Comparison of ENCODE assay signal across 17 cellular contexts in genomic region chr16:12426122-12426521, GRCh38.
DNase-seq lines count a peak whose midpoint lies in the region; ATAC-seq and TF ChIP-seq lines count a peak whose summit lies in the region.
"Had no signal": no experiment of that assay in that cellular context is flagged by ENCODE, and none has a peak within 500 bp of the region (broad histone marks: within the 10 kb centered on the region; RNA-seq: fewer than 3 reads in every experiment).

No MANE protein-coding gene starts in this region.

- H4K20me1 ChIP-seq in BLaER1 = no peaks in the 10 kb centered on the region

- POLR2A ChIA-PET in WTC11 (lab: Charles Lee) = no interaction called here

- 62% methylated on average over 3 of the region's 4 CpGs for WGBS in mesenchymal stem cell

- CTCF ChIA-PET in WTC11 (lab: Charles Lee) = no interaction called here

- no peaks in the 10 kb centered on the region for H3K36me3 Mint-ChIP-seq in WTC11
- peaks cover 0 to 8% of the 10 kb centered on the region in 2 donors for H3K36me3 Mint-ChIP-seq in activated naive CD4-positive, alpha-beta T cell treated with anti-CD3 and anti-CD28 coated beads, Interleukin-2, amount 50 U/mL, for 72 hours

- H3K4me2 ChIP-seq in BLaER1 = no peak overlapping the region
- H3K4me2 ChIP-seq in mesenchymal stem cell (ENCODE audit: low read length, poor library complexity, severe bottlenecking) = no peak overlapping the region
- H3K4me2 ChIP-seq: KMS-11 had no signal

- H3K79me1 ChIP-seq in mesenchymal stem cell (replicated peaks; ENCODE audit: low read length, poor library complexity, severe bottlenecking) = no peaks in the 10 kb centered on the region

- H3K18ac ChIP-seq in mesenchymal stem cell (ENCODE audit: low read depth in 1 of 2, low read length in 2 of 2) = no peak overlapping the region

- H4K8ac ChIP-seq in mesenchymal stem cell (ENCODE audit: low read length) = peak overlapping the region; percentile 32

- H3K9me3 Mint-ChIP-seq in WTC11 = peaks cover 6% of the 10 kb centered on the region
- H3K9me3 Mint-ChIP-seq in activated naive CD4-positive, alpha-beta T cell treated with anti-CD3 and anti-CD28 coated beads, Interleukin-2, amount 50 U/mL, for 72 hours = peaks cover 6% of the 10 kb centered on the region in 2 donors
- H3K9me3 Mint-ChIP-seq: activated CD4-positive, alpha-beta T cell treated with anti-CD3 and anti-CD28 coated beads, Interleukin-2, amount 10 ng/mL, durations not matched to agents 24 days and 14 days had no signal

- no peak overlapping the region for H2BK5ac ChIP-seq in mesenchymal stem cell (ENCODE audit: low read depth, low read length, poor library complexity, severe bottlenecking)

- no peaks in the 10 kb centered on the region for H3K4me1 Mint-ChIP-seq in WTC11

- in situ Hi-C loops in gastrocnemius medialis (cut with MboI; ENCODE audit: low sequenced_read_pairs in 4 of 4) = loop anchor here in 1 of 4 donors (25.0 kb wide), 1 partner anchor 314 kb away; no protein-coding TSS in a partner anchor

- H3K4me3 Mint-ChIP-seq in WTC11 = no peak overlapping the region
- H3K4me3 Mint-ChIP-seq: activated CD4-positive, alpha-beta T cell treated with anti-CD3 and anti-CD28 coated beads, Interleukin-2, amount 10 ng/mL, durations not matched to agents 24 days and 14 days had no signal

- H3K9ac ChIP-seq in BLaER1 (no peak overlapping the region), mesenchymal stem cell (ENCODE audit: low read length) (no peak overlapping the region)
- H3K9ac ChIP-seq: BLaER1 treated with 17β-estradiol and CSF1 and Interleukin-3, amounts not matched to agents 10 nM and 100 nM; KMS-11 had no signal

- H3K27ac Mint-ChIP-seq in WTC11 = peak overlapping the region; percentile 66; the same call in 1 of the 2 replicates
- no peak overlapping the region for H3K27ac Mint-ChIP-seq in activated naive CD4-positive, alpha-beta T cell treated with anti-CD3 and anti-CD28 coated beads, Interleukin-2, amount 50 U/mL, for 72 hours
- H3K27ac Mint-ChIP-seq: activated CD4-positive, alpha-beta T cell treated with anti-CD3 and anti-CD28 coated beads, Interleukin-2, amount 10 ng/mL, durations not matched to agents 24 days and 14 days had no signal

- no peak overlapping the region for H2BK15ac ChIP-seq in mesenchymal stem cell (ENCODE audit: low read depth, poor library complexity, severe bottlenecking)

- H3K4me3 ChIP-seq in BLaER1 (no peak overlapping the region), mesenchymal stem cell (ENCODE audit: insufficient read depth in 1 of 2, low read depth in 1 of 2, low read length in 2 of 2) (no peak overlapping the region), ascending aorta (no peak overlapping the region), gastrocnemius medialis (no peak overlapping the region)
- H3K4me3 ChIP-seq: BLaER1 treated with 17β-estradiol and CSF1 and Interleukin-3, amounts not matched to agents 10 nM and 100 nM; gastroesophageal sphincter; lung; right atrium auricular region; tibial artery had no signal

- H3K36me3 ChIP-seq in BLaER1 = peaks cover 14% of the 10 kb centered on the region
- H3K36me3 ChIP-seq in mesenchymal stem cell (ENCODE audit: control insufficient read depth in 1 of 2, insufficient read depth in 2 of 2, low read depth in 1 of 2, low read length in 2 of 2) = peaks cover 0 to 20% of the 10 kb centered on the region in 2 experiments
- H3K36me3 ChIP-seq in ascending aorta = peaks cover 0 to 9% of the 10 kb centered on the region in 2 donors
- H3K36me3 ChIP-seq in gastrocnemius medialis = no peaks in the 10 kb centered on the region
- H3K36me3 ChIP-seq: gastroesophageal sphincter, right atrium auricular region had no signal

- H2BK12ac ChIP-seq in mesenchymal stem cell (ENCODE audit: low read length in 2 of 2) = no peak overlapping the region

- no peak overlapping the region for H4K91ac ChIP-seq in mesenchymal stem cell (ENCODE audit: low read length)

- no peak overlapping the region for H2AK5ac ChIP-seq in mesenchymal stem cell (ENCODE audit: low read length, severe bottlenecking)

- no peak overlapping the region for H3K23ac ChIP-seq in mesenchymal stem cell (ENCODE audit: low read length in 2 of 2)

- H3K4me1 ChIP-seq in BLaER1 (peaks cover 99% of the 10 kb centered on the region), mesenchymal stem cell (ENCODE audit: control insufficient read depth, insufficient read depth, low read depth, low read length) (peaks cover 11% of the 10 kb centered on the region), ascending aorta (no peaks in the 10 kb centered on the region), gastrocnemius medialis (no peaks in the 10 kb centered on the region)
- H3K4me1 ChIP-seq: gastroesophageal sphincter, right atrium auricular region, tibial artery had no signal

- H3K27me3 ChIP-seq in BLaER1 = no peaks in the 10 kb centered on the region
- no peaks in the 10 kb centered on the region for H3K27me3 ChIP-seq in mesenchymal stem cell (ENCODE audit: control insufficient read depth in 1 of 2, insufficient read depth in 1 of 2, low read length in 2 of 2)
- no peaks in the 10 kb centered on the region for H3K27me3 ChIP-seq in ascending aorta
- H3K27me3 ChIP-seq in gastrocnemius medialis = no peaks in the 10 kb centered on the region
- H3K27me3 ChIP-seq: BLaER1 treated with 17β-estradiol and CSF1 and Interleukin-3, amounts not matched to agents 10 nM and 100 nM; gastroesophageal sphincter; right atrium auricular region; tibial artery had no signal

- ATAC-seq in WTC11 = no peak
- ATAC-seq in activated naive CD4-positive, alpha-beta T cell treated with anti-CD3 and anti-CD28 coated beads, Interleukin-2, amount 50 U/mL, for 72 hours = no peak
- no peak for ATAC-seq in gastrocnemius medialis
- ATAC-seq: gastroesophageal sphincter had no signal

- TF ChIP-seq POLR2A in gastrocnemius medialis (IDR thresholded peaks at IDR 0.05) = no peak

- peaks cover 12% of the 10 kb centered on the region for H3K9me3 ChIP-seq in BLaER1
- no peaks in the 10 kb centered on the region for H3K9me3 ChIP-seq in mesenchymal stem cell (ENCODE audit: control insufficient read depth, low read length)
- H3K9me3 ChIP-seq in ascending aorta = no peaks in the 10 kb centered on the region
- H3K9me3 ChIP-seq in gastrocnemius medialis = no peaks in the 10 kb centered on the region
- H3K9me3 ChIP-seq: gastroesophageal sphincter, right atrium auricular region, tibial artery had no signal

- TF ChIP-seq CTCF in WTC11 (IDR thresholded peaks at IDR 0.05) = no peak
- TF ChIP-seq CTCF in ascending aorta (IDR thresholded peaks at IDR 0.05) = no peak
- TF ChIP-seq CTCF in gastrocnemius medialis (IDR thresholded peaks at IDR 0.05 in 4 of 5, conservative IDR thresholded peaks at IDR 0.05 in 1 of 5) = no peak

- H3K27ac ChIP-seq in BLaER1 (peak overlapping the region; percentile 34; the same call in 1 of the 2 replicates), mesenchymal stem cell (ENCODE audit: low read length, poor library complexity, severe bottlenecking) (peak overlapping the region; percentile 38), ascending aorta (no peak overlapping the region), gastrocnemius medialis (no peak overlapping the region)
- H3K27ac ChIP-seq: BLaER1 treated with 17β-estradiol and CSF1 and Interleukin-3, amounts not matched to agents 10 nM and 100 nM; gastroesophageal sphincter; KMS-11; right atrium auricular region; tibial artery had no signal

- intact Hi-C loops in ascending aorta (cut with DNase I) = no loop called here
- intact Hi-C loops in gastrocnemius medialis (cut with DNase I; ENCODE audit: low total_unique reads) = no loop called here

- no peak overlapping the region for H2BK120ac ChIP-seq in mesenchymal stem cell (ENCODE audit: low read depth, low read length)

- H3K14ac ChIP-seq in mesenchymal stem cell (ENCODE audit: low read length in 2 of 2) = no peak overlapping the region

- DNase-seq in NCI-H2081 treated with DMSO at 0.1 percent for 48 hours (lab: John Stamatoyannopoulos, UW) = peak; percentile 7
- DNase-seq in WTC11 (ENCODE audit: low spot score) = no peak
- peak; percentile 29 for DNase-seq in mesenchymal stem cell
- DNase-seq in ascending aorta (ENCODE audit: low spot score in 2 of 2) = no peak
- no peak for DNase-seq in stimulated activated CD4-positive, alpha-beta T cell treated with anti-CD3 and anti-CD28 coated beads, Interleukin-1b, Interleukin-23, amount 100 ng/mL, for 48 hours
- no peak for DNase-seq in activated naive CD4-positive, alpha-beta T cell treated with anti-CD3 and anti-CD28 coated beads, Interleukin-2, amount 50 U/mL, for 72 hours (ENCODE audit: low spot score in 2 of 2)
- DNase-seq in gastrocnemius medialis = no peak
- DNase-seq: activated CD4-positive, alpha-beta T cell treated with anti-CD3 and anti-CD28 coated beads, Interleukin-2, amount 10 ng/mL, durations not matched to agents 24 days and 14 days; activated gamma-delta T cell treated with Interleukin-2 at 50 U/mL for 16 hours; NCI-H510A; tibial artery had no signal

- H3K4ac ChIP-seq in mesenchymal stem cell (ENCODE audit: low read depth in 1 of 2, low read length in 2 of 2) = no peak overlapping the region

- H2AFZ ChIP-seq in mesenchymal stem cell (ENCODE audit: low read depth, low read length) = no peak overlapping the region

- no peaks in the 10 kb centered on the region for H3K27me3 Mint-ChIP-seq in WTC11 (ENCODE audit: low read depth)
- H3K27me3 Mint-ChIP-seq: activated CD4-positive, alpha-beta T cell treated with anti-CD3 and anti-CD28 coated beads, Interleukin-2, amount 10 ng/mL, durations not matched to agents 24 days and 14 days had no signal

TF ChIP-seq in WTC11, 78 proteins besides CTCF, POLR2A, EP300 and RAD21 (continues in another document):
- TF ChIP-seq NFYB (CRISPR knock-in tag; conservative IDR thresholded peaks at IDR 0.05; ENCODE audit: low read depth) (no peak), PRRX2 (CRISPR knock-in tag; IDR thresholded peaks at IDR 0.05) (no peak), JUN (CRISPR knock-in tag; IDR thresholded peaks at IDR 0.05) (no peak), MXD4 (CRISPR knock-in tag; IDR thresholded peaks at IDR 0.05; ENCODE audit: borderline replicate concordance) (no peak), ZNF263 (CRISPR knock-in tag; IDR thresholded peaks at IDR 0.05; ENCODE audit: low read depth) (no peak), GABPB1 (CRISPR knock-in tag; IDR thresholded peaks at IDR 0.05) (no peak), CREM (CRISPR knock-in tag; IDR thresholded peaks at IDR 0.05) (no peak), EMX1 (CRISPR knock-in tag; IDR thresholded peaks at IDR 0.05) (no peak), ETV6 (CRISPR knock-in tag; IDR thresholded peaks at IDR 0.05) (no peak), RELA (CRISPR knock-in tag; IDR thresholded peaks at IDR 0.05; ENCODE audit: borderline replicate concordance) (no peak)
- TF ChIP-seq, protein P1, sequence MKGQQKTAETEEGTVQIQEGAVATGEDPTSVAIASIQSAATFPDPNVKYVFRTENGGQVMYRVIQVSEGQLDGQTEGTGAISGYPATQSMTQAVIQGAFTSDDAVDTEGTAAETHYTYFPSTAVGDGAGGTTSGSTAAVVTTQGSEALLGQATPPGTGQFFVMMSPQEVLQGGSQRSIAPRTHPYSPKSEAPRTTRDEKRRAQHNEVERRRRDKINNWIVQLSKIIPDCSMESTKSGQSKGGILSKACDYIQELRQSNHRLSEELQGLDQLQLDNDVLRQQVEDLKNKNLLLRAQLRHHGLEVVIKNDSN (CRISPR knock-in tag; IDR thresholded peaks at IDR 0.05) = no peak

Comparison
In these comparisons a context has a peak if more than half of its experiments do, and no peak if none do; other contexts are left out.
1. H3K27ac ChIP-seq: peak in BLaER1 (single experiment) and mesenchymal stem cell (single experiment); none in ascending aorta (0 of 2) and gastrocnemius medialis (0 of 4).
2. DNase-seq: peak in NCI-H2081 treated with DMSO at 0.1 percent for 48 hours (single experiment) and mesenchymal stem cell (single experiment); none in WTC11 (single experiment), ascending aorta (0 of 2), stimulated activated CD4-positive, alpha-beta T cell treated with anti-CD3 and anti-CD28 coated beads, Interleukin-1b, Interleukin-23, amount 100 ng/mL, for 48 hours (single experiment), activated naive CD4-positive, alpha-beta T cell treated with anti-CD3 and anti-CD28 coated beads, Interleukin-2, amount 50 U/mL, for 72 hours (0 of 2) and gastrocnemius medialis (0 of 2).